In genomic region chr13:72983085-72983768, GRCh38 we compare ENCODE assay signal across 12 cellular contexts.
A peak's percentile ranks its signal among the peaks of the same experiment; 100 is the strongest.
DNase-seq lines count a peak whose midpoint lies in the region; ATAC-seq, FAIRE-seq and TF ChIP-seq lines count a peak whose summit lies in the region.
"Had no signal": no experiment of that assay in that cellular context is flagged by ENCODE, and none has a peak within 500 bp of the region (broad histone marks: within the 10 kb centered on the region; RNA-seq: fewer than 3 reads in every experiment).

No MANE protein-coding gene starts in this region.

- FAIRE-seq in H54 (lab: Jason Lieb, UNC) (peak; percentile 72), K562 (lab: Jason Lieb, UNC) (no peak)
- FAIRE-seq: endometrium had no signal

- H4K20me1 ChIP-seq in K562 (replicated peaks; ENCODE audit: control insufficient read depth, insufficient read depth, low read length) = no peaks in the 10 kb centered on the region

- in situ Hi-C loops in K562 (cut with MboI) = no loop called here
- in situ Hi-C loops in KBM-7 (cut with MboI; ENCODE audit: low pct_unique_long_range_greater_than_20kb, low sequenced_read_pairs) = no loop called here
- in situ Hi-C loops in HAP-1 (cut with MboI; ENCODE audit: low sequenced_read_pairs) = no loop called here

- ATAC-seq in K562 (no peak), Right ventricle myocardium superior (ENCODE audit: poor library complexity) (no peak)
- ATAC-seq: right cardiac atrium had no signal

- H3K79me2 ChIP-seq in K562 (ENCODE audit: control insufficient read depth, insufficient read depth, low read length) = no peaks in the 10 kb centered on the region

- H3K9me1 ChIP-seq in K562 (ENCODE audit: control insufficient read depth, insufficient read depth, low read length) = no peaks in the 10 kb centered on the region

- POLR2A ChIA-PET in K562 (lab: Yijun Ruan, JAX) = no interaction called here

- H3K9ac ChIP-seq in K562 (ENCODE audit: insufficient read depth in 1 of 2, low read depth in 2 of 2, low read length in 2 of 2) (no peak overlapping the region), subcutaneous abdominal adipose tissue (ENCODE audit: low read length in 5 of 5) (peak overlapping the region in 3 of 5 donors; percentile 11 to 62 (median 35))

- CTCF ChIA-PET in K562 (lab: Yijun Ruan, JAX; ENCODE audit: low intra/inter-chr PET ratio) = no interaction called here

- no peak for TF ChIP-seq RAD21 in K562 (CRISPR knock-in tag; conservative IDR thresholded peaks at IDR 0.05 in 1 of 2, IDR thresholded peaks at IDR 0.05 in 1 of 2)

- TF ChIP-seq POLR2A in H54 (IDR thresholded peaks at IDR 0.05; ENCODE audit: low read depth, low read length) = no peak
- no peak for TF ChIP-seq POLR2A in K562 (conservative IDR thresholded peaks at IDR 0.05)

- no peak for TF ChIP-seq CTCF in K562 (IDR thresholded peaks at IDR 0.05 in 2 of 3, conservative IDR thresholded peaks at IDR 0.05 in 1 of 3; ENCODE audit: insufficient read depth in 2 of 3, low read depth in 1 of 3, low read length in 3 of 3)

- H3K4me1 ChIP-seq in K562 (replicated peaks in 1 of 2; ENCODE audit: control insufficient read depth in 2 of 2, insufficient read depth in 2 of 2, low read length in 2 of 2) (peaks cover 0 to 3% of the 10 kb centered on the region in 2 experiments; a peak in 3 of 5 replicates), subcutaneous abdominal adipose tissue (ENCODE audit: control insufficient read depth in 5 of 5, insufficient read depth in 5 of 5, low read length in 5 of 5) (peaks cover 0 to 6% (median 0%) of the 10 kb centered on the region in 5 donors), HAP-1 (peaks cover 1% of the 10 kb centered on the region)

- no peak overlapping the region for H2AFZ ChIP-seq in K562 (ENCODE audit: low read depth, low read length)

- H3K36me3 ChIP-seq in K562 (ENCODE audit: control insufficient read depth, insufficient read depth, low read length) (no peaks in the 10 kb centered on the region), subcutaneous abdominal adipose tissue (ENCODE audit: control insufficient read depth in 5 of 5, insufficient read depth in 5 of 5, low read length in 5 of 5) (no peaks in the 10 kb centered on the region), HAP-1 (replicated peaks) (no peaks in the 10 kb centered on the region)

- H3K9me3 ChIP-seq in K562 (replicated peaks; ENCODE audit: control insufficient read depth, insufficient read depth, low read depth, low read length) (no peaks in the 10 kb centered on the region), subcutaneous abdominal adipose tissue (ENCODE audit: control insufficient read depth in 5 of 5, low read length in 5 of 5) (no peaks in the 10 kb centered on the region), HAP-1 (no peaks in the 10 kb centered on the region)

- H3K27me3 ChIP-seq in K562 (ENCODE audit: control insufficient read depth in 2 of 2, insufficient read depth in 2 of 2, low read length in 2 of 2) = no peaks in the 10 kb centered on the region
- H3K27me3 ChIP-seq in subcutaneous abdominal adipose tissue (ENCODE audit: control insufficient read depth in 5 of 5, insufficient read depth in 4 of 5, low read length in 5 of 5) = no peaks in the 10 kb centered on the region
- H3K27me3 ChIP-seq in HAP-1 (ENCODE audit: low read depth) = no peaks in the 10 kb centered on the region

- intact Hi-C loops in K562 (cut with micrococcal nuclease) (no loop called here), Right ventricle myocardium superior (cut with DNase I) (no loop called here)

- H3K27ac ChIP-seq in K562 (ENCODE audit: extremely low read depth, low read depth, low read length) (no peak overlapping the region), subcutaneous abdominal adipose tissue (ENCODE audit: low read depth, low read length) (peak overlapping the region; percentile 59)

- no peak for TF ChIP-seq EP300 in K562 (IDR thresholded peaks at IDR 0.05; ENCODE audit: low read length)

- H3K4me2 ChIP-seq in K562 (ENCODE audit: insufficient read depth, low read length) = no peak overlapping the region

- DNase-seq in H54 (ENCODE audit: insufficient read length, low spot score) (no peak), K562 (ENCODE audit: extremely low read depth in 1 of 4, low spot score in 3 of 4) (no peak), kidney glomerular epithelial cell (lab: John Stamatoyannopoulos, UW) (peak; percentile 64), KBM-7 (no peak), HAP-1 (ENCODE audit: low spot score in 2 of 2) (no peak), Right ventricle myocardium superior (no peak)
- no peak for DNase-seq in activated CD4-positive, alpha-beta T cell treated with anti-CD3 and anti-CD28 coated beads, Interleukin-2, amount 50 U/mL, for 4 hours
- DNase-seq: activated gamma-delta T cell treated with Interleukin-2 at 50 U/mL for 16 hours; right cardiac atrium; stimulated activated CD8-positive, alpha-beta memory T cell treated with anti-CD3 and anti-CD28 coated beads, Interleukin-4, amount 100 ng/mL, for 48 hours had no signal

- H3K4me3 ChIP-seq in K562 (no peak overlapping the region), subcutaneous abdominal adipose tissue (ENCODE audit: low read depth in 1 of 5, low read length in 5 of 5) (no peak overlapping the region), HAP-1 (no peak overlapping the region)

- no TSS peak for BruUV-seq in K562 (replicated peaks; lab: Mats Ljungman, UMichigan)

- 53% methylated on average over 3 of the region's 5 CpGs for WGBS in K562 (ENCODE audit: insufficient coverage, low coverage, missing lambda C conversion rate)

TF ChIP-seq in K562, 482 proteins besides CTCF, POLR2A, EP300 and RAD21:
- TF ChIP-seq CBX5 (IDR thresholded peaks at IDR 0.05; ENCODE audit: borderline replicate concordance, low read depth) (no peak), ZNF121 (CRISPR knock-in tag; conservative IDR thresholded peaks at IDR 0.05) (peak; percentile 32; the same call in 1 of the 2 replicates), ATF3 (IDR thresholded peaks at IDR 0.05) (peak; percentile 31; the same call in 1 of the 2 replicates), ATF3 (CRISPR knock-in tag; conservative IDR thresholded peaks at IDR 0.05) (no peak), ZC3H11A (IDR thresholded peaks at IDR 0.05; ENCODE audit: low read depth, low read length) (no peak), XRCC4 (IDR thresholded peaks at IDR 0.05; ENCODE audit: extremely low read depth, insufficient read depth, insufficient read length) (no peak), NR4A1 (CRISPR knock-in tag; IDR thresholded peaks at IDR 0.05) (no peak), NR4A1 (tag; IDR thresholded peaks at IDR 0.05) (no peak), SRSF7 (optimal IDR thresholded peaks at IDR 0.05; ENCODE audit: low read depth, low read length) (no peak), HMG20A (CRISPR knock-in tag; conservative IDR thresholded peaks at IDR 0.05) (no peak), SP1 (CRISPR knock-in tag; IDR thresholded peaks at IDR 0.05) (no peak), CBFB (CRISPR knock-in tag; IDR thresholded peaks at IDR 0.05) (no peak), EWSR1 (IDR thresholded peaks at IDR 0.05; ENCODE audit: borderline replicate concordance, low read depth, partially characterized antibody) (no peak), BACH1 (tag; IDR thresholded peaks at IDR 0.05) (no peak)

Comparison
In these comparisons a context has a peak if more than half of its experiments do, and no peak if none do; other contexts are left out.
1. H3K9ac ChIP-seq: peak in subcutaneous abdominal adipose tissue (3 of 5); none in K562 (0 of 2).